21 cellular contexts compared by ENCODE assay signal in genomic region chr10:7122561-7122960, GRCh38.
A peak's percentile ranks its signal among the peaks of the same experiment; 100 is the strongest.
DNase-seq lines count a peak whose midpoint lies in the region; ATAC-seq and TF ChIP-seq lines count a peak whose summit lies in the region.
"Had no signal": no experiment of that assay in that cellular context is flagged by ENCODE, and none has a peak within 500 bp of the region (broad histone marks: within the 10 kb centered on the region; RNA-seq: fewer than 3 reads in every experiment).

No MANE protein-coding gene starts in this region.

- no peaks in the 10 kb centered on the region for H3K36me3 ChIP-seq in HEK293 (ENCODE audit: control insufficient read depth in 2 of 2, insufficient read depth in 1 of 2, low read length in 2 of 2)
- H3K36me3 ChIP-seq: BE2C, HAP-1 had no signal

- no peaks in the 10 kb centered on the region for H3K36me3 Mint-ChIP-seq in activated CD8-positive, alpha-beta T cell treated with anti-CD3 and anti-CD28 coated beads, Interleukin-2, amount 10 ng/mL, durations not matched to agents 7 days and 5 days (ENCODE audit: low read depth)
- no peaks in the 10 kb centered on the region for H3K36me3 Mint-ChIP-seq in activated CD8-positive, alpha-beta T cell treated with anti-CD3 and anti-CD28 coated beads for 36 hours (ENCODE audit: low read depth)
- H3K36me3 Mint-ChIP-seq in naive thymus-derived CD8-positive, alpha-beta T cell, result no peaks in the 10 kb centered on the region
- H3K36me3 Mint-ChIP-seq in progenitor cell of endocrine pancreas (ENCODE audit: insufficient read depth), result no peaks in the 10 kb centered on the region
- H3K36me3 Mint-ChIP-seq: CD8-positive, alpha-beta memory T cell had no signal

- peaks cover 42% of the 10 kb centered on the region for H3K27me3 Mint-ChIP-seq in activated CD8-positive, alpha-beta T cell treated with anti-CD3 and anti-CD28 coated beads, Interleukin-2, amount 10 ng/mL, durations not matched to agents 7 days and 5 days (ENCODE audit: low read depth)
- H3K27me3 Mint-ChIP-seq in activated CD8-positive, alpha-beta T cell treated with anti-CD3 and anti-CD28 coated beads for 36 hours, result no peaks in the 10 kb centered on the region
- peaks cover 0 to 2% (median 0%) of the 10 kb centered on the region in 5 donors for H3K27me3 Mint-ChIP-seq in naive thymus-derived CD8-positive, alpha-beta T cell
- H3K27me3 Mint-ChIP-seq in progenitor cell of endocrine pancreas, result peaks cover 11% of the 10 kb centered on the region
- H3K27me3 Mint-ChIP-seq: CD4-positive, alpha-beta T cell; CD8-positive, alpha-beta memory T cell had no signal

- no peak overlapping the region for H3K4me3 ChIP-seq in HEK293 (ENCODE audit: low read depth, low read length)
- H3K4me3 ChIP-seq: A549, GM12878, GM23338, HAP-1 had no signal

- H3K9me3 Mint-ChIP-seq in activated CD8-positive, alpha-beta T cell treated with anti-CD3 and anti-CD28 coated beads, Interleukin-2, amount 10 ng/mL, durations not matched to agents 7 days and 5 days (ENCODE audit: insufficient read depth), result no peaks in the 10 kb centered on the region
- H3K9me3 Mint-ChIP-seq in activated CD8-positive, alpha-beta T cell treated with anti-CD3 and anti-CD28 coated beads for 36 hours, result no peaks in the 10 kb centered on the region
- H3K9me3 Mint-ChIP-seq in naive thymus-derived CD8-positive, alpha-beta T cell, result no peaks in the 10 kb centered on the region
- peaks cover 3% of the 10 kb centered on the region for H3K9me3 Mint-ChIP-seq in progenitor cell of endocrine pancreas (ENCODE audit: low read depth)
- H3K9me3 Mint-ChIP-seq: CD4-positive, alpha-beta T cell; CD8-positive, alpha-beta memory T cell; GM23338 had no signal

- DNase-seq in activated CD8-positive, alpha-beta T cell treated with anti-CD3 and anti-CD28 coated beads, Interleukin-2, amount 10 ng/mL, durations not matched to agents 7 days and 5 days, result peak; percentile 4
- no peak for DNase-seq in activated CD8-positive, alpha-beta T cell treated with anti-CD3 and anti-CD28 coated beads for 36 hours
- DNase-seq in naive thymus-derived CD8-positive, alpha-beta T cell, result no peak
- DNase-seq in progenitor cell of endocrine pancreas (ENCODE audit: low spot score, unreplicated experiment), result no peak
- DNase-seq: 8988T; ACHN; AML-193; BE2C; CD4-positive, alpha-beta T cell; CD8-positive, alpha-beta memory T cell; DMS 273 treated with DMSO at 0.1 percent for 48 hours; DMS79; EL; GDM1 had no signal

- intact Hi-C loops in activated CD8-positive, alpha-beta T cell treated with anti-CD3 and anti-CD28 coated beads for 36 hours (cut with micrococcal nuclease), result loop anchor here (5.0 kb wide), 1 partner anchor 295 kb away; no protein-coding TSS in a partner anchor

- no peak for ATAC-seq in activated CD8-positive, alpha-beta T cell treated with anti-CD3 and anti-CD28 coated beads, Interleukin-2, amount 10 ng/mL, durations not matched to agents 7 days and 5 days
- ATAC-seq in activated CD8-positive, alpha-beta T cell treated with anti-CD3 and anti-CD28 coated beads for 36 hours, result no peak
- ATAC-seq in naive thymus-derived CD8-positive, alpha-beta T cell, result no peak
- ATAC-seq in GM21381 (IDR thresholded peaks at IDR 0.05; ENCODE audit: unreplicated experiment), result no peak
- ATAC-seq: A549, GM12878, GM23338 had no signal

- no peak overlapping the region for H3K27ac ChIP-seq in HEK293 (ENCODE audit: extremely low read depth, low read depth, low read length)
- H3K27ac ChIP-seq: A549, C4-2B had no signal

- H3K9me3 ChIP-seq in HEK293 (ENCODE audit: control insufficient read depth, insufficient read depth, low read depth, low read length), result no peaks in the 10 kb centered on the region
- H3K9me3 ChIP-seq: BE2C, HAP-1 had no signal

- no peak for TF ChIP-seq CTCF in activated CD8-positive, alpha-beta T cell treated with anti-CD3 and anti-CD28 coated beads for 36 hours (IDR thresholded peaks at IDR 0.05)
- TF ChIP-seq CTCF in HEK293 (tag by site-specific recombination; IDR thresholded peaks at IDR 0.05), result no peak
- TF ChIP-seq CTCF in progenitor cell of endocrine pancreas (IDR thresholded peaks at IDR 0.05; ENCODE audit: unreplicated experiment), result no peak

- no peak overlapping the region for H3K4me3 Mint-ChIP-seq in activated CD8-positive, alpha-beta T cell treated with anti-CD3 and anti-CD28 coated beads, Interleukin-2, amount 10 ng/mL, durations not matched to agents 7 days and 5 days
- no peak overlapping the region for H3K4me3 Mint-ChIP-seq in activated CD8-positive, alpha-beta T cell treated with anti-CD3 and anti-CD28 coated beads for 36 hours
- no peak overlapping the region for H3K4me3 Mint-ChIP-seq in naive thymus-derived CD8-positive, alpha-beta T cell
- H3K4me3 Mint-ChIP-seq in progenitor cell of endocrine pancreas (ENCODE audit: low read depth), result no peak overlapping the region
- H3K4me3 Mint-ChIP-seq: CD4-positive, alpha-beta T cell; CD8-positive, alpha-beta memory T cell; GM23338 had no signal

- H3K4me1 Mint-ChIP-seq in activated CD8-positive, alpha-beta T cell treated with anti-CD3 and anti-CD28 coated beads, Interleukin-2, amount 10 ng/mL, durations not matched to agents 7 days and 5 days (ENCODE audit: low read depth), result peaks cover 5% of the 10 kb centered on the region
- peaks cover 7% of the 10 kb centered on the region for H3K4me1 Mint-ChIP-seq in activated CD8-positive, alpha-beta T cell treated with anti-CD3 and anti-CD28 coated beads for 36 hours (ENCODE audit: low read depth)
- peaks cover 2 to 9% (median 7%) of the 10 kb centered on the region in 4 donors for H3K4me1 Mint-ChIP-seq in naive thymus-derived CD8-positive, alpha-beta T cell
- peaks cover 19% of the 10 kb centered on the region for H3K4me1 Mint-ChIP-seq in progenitor cell of endocrine pancreas (ENCODE audit: low read depth)
- H3K4me1 Mint-ChIP-seq: GM23338 had no signal

- H3K4me1 ChIP-seq in HEK293 (ENCODE audit: control insufficient read depth, insufficient read depth, low read length), result no peaks in the 10 kb centered on the region
- H3K4me1 ChIP-seq: A549, BE2C, HAP-1 had no signal

- no peak overlapping the region for H3K27ac Mint-ChIP-seq in activated CD8-positive, alpha-beta T cell treated with anti-CD3 and anti-CD28 coated beads, Interleukin-2, amount 10 ng/mL, durations not matched to agents 7 days and 5 days
- no peak overlapping the region for H3K27ac Mint-ChIP-seq in activated CD8-positive, alpha-beta T cell treated with anti-CD3 and anti-CD28 coated beads for 36 hours
- peak overlapping the region in 7 of 10 donors; percentile 6 to 98 (median 71) for H3K27ac Mint-ChIP-seq in naive thymus-derived CD8-positive, alpha-beta T cell
- H3K27ac Mint-ChIP-seq in progenitor cell of endocrine pancreas, result no peak overlapping the region
- H3K27ac Mint-ChIP-seq: CD4-positive, alpha-beta T cell; GM23338 had no signal

- POLR2A ChIA-PET in activated CD8-positive, alpha-beta T cell treated with anti-CD3 and anti-CD28 coated beads, Interleukin-2, amount 10 ng/mL, durations not matched to agents 7 days and 5 days (lab: Charles Lee), result no interaction called here
- POLR2A ChIA-PET in activated CD8-positive, alpha-beta T cell treated with anti-CD3 and anti-CD28 coated beads for 36 hours (lab: Charles Lee), result no interaction called here
- POLR2A ChIA-PET in HEK293 (lab: Yijun Ruan, JAX), result no interaction called here
- POLR2A ChIA-PET in naive thymus-derived CD8-positive, alpha-beta T cell (lab: Charles Lee), result no interaction called here

- CTCF ChIA-PET in activated CD8-positive, alpha-beta T cell treated with anti-CD3 and anti-CD28 coated beads, Interleukin-2, amount 10 ng/mL, durations not matched to agents 7 days and 5 days (lab: Charles Lee), result interaction anchor here (0.7 to 6.5 kb wide), 6 partner anchors 194 to 294 kb away, joined by 3 to 63 read pairs (median 8); partner anchors contain the start of gene SFMBT2
- CTCF ChIA-PET in activated CD8-positive, alpha-beta T cell treated with anti-CD3 and anti-CD28 coated beads for 36 hours (lab: Charles Lee), result interaction anchor here (1.0 to 2.6 kb wide), 6 partner anchors 9 to 294 kb away, joined by 3 to 20 read pairs (median 10); partner anchors contain the start of gene SFMBT2
- CTCF ChIA-PET in HEK293 (lab: Yijun Ruan, JAX), result interaction anchor here (0.5 to 2.1 kb wide), 7 partner anchors 9 to 296 kb away, joined by 3 to 13 read pairs (median 5); no protein-coding TSS in a partner anchor

TF ChIP-seq in HEK293, 187 proteins besides CTCF, POLR2A, EP300 and RAD21:
- TF ChIP-seq ZNF623 (tag by site-specific recombination; IDR thresholded peaks at IDR 0.05), result peak; percentile 82
- TF ChIP-seq, protein P1, sequence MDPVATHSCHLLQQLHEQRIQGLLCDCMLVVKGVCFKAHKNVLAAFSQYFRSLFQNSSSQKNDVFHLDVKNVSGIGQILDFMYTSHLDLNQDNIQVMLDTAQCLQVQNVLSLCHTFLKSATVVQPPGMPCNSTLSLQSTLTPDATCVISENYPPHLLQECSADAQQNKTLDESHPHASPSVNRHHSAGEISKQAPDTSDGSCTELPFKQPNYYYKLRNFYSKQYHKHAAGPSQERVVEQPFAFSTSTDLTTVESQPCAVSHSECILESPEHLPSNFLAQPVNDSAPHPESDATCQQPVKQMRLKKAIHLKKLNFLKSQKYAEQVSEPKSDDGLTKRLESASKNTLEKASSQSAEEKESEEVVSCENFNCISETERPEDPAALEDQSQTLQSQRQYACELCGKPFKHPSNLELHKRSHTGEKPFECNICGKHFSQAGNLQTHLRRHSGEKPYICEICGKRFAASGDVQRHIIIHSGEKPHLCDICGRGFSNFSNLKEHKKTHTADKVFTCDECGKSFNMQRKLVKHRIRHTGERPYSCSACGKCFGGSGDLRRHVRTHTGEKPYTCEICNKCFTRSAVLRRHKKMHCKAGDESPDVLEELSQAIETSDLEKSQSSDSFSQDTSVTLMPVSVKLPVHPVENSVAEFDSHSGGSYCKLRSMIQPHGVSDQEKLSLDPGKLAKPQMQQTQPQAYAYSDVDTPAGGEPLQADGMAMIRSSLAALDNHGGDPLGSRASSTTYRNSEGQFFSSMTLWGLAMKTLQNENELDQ (tag by site-specific recombination; IDR thresholded peaks at IDR 0.05; ENCODE audit: low read depth), result no peak

Comparison
In these comparisons a context has a peak if more than half of its experiments do, and no peak if none do; other contexts are left out.
1. H3K27ac Mint-ChIP-seq: peak in naive thymus-derived CD8-positive, alpha-beta T cell (7 of 10); none in activated CD8-positive, alpha-beta T cell treated with anti-CD3 and anti-CD28 coated beads, Interleukin-2, amount 10 ng/mL, durations not matched to agents 7 days and 5 days (single experiment), activated CD8-positive, alpha-beta T cell treated with anti-CD3 and anti-CD28 coated beads for 36 hours (single experiment) and progenitor cell of endocrine pancreas (single experiment).